20 cellular contexts compared by ENCODE assay signal in the genomic region with DNA sequence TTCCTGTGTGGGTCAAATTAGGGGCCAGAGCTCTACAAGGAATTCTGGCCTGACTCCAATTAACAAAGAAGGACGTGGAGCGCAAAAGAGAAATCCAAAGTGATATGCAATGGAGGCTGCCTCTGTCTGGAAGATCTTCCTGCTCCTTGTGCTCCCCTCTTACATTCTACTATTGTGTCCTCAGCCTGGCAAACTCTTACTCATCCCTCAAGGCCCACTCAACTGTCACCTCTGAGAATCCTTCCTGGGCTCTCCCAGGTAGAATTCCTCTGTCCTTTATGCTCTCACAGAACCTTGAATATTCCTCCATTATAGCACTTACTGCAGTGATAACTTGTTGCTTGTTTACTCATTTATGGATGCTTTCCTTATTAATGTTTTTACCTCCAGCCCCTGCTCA. TPM values are rescaled to one million over a fixed set of nuclear protein-coding genes. Genes with fewer than 3 reads are reported as not detected.
DNase-seq lines count a peak whose midpoint lies in the region; ATAC-seq, FAIRE-seq and TF ChIP-seq lines count a peak whose summit lies in the region.
"Had no signal": no experiment of that assay in that cellular context is flagged by ENCODE, and none has a peak within 500 bp of the region (broad histone marks: within the 10 kb centered on the region; RNA-seq: fewer than 3 reads in every experiment).

No MANE protein-coding gene starts in this region.

- H3K4me1 ChIP-seq in HEK293 (ENCODE audit: control insufficient read depth, insufficient read depth, low read length) = no peaks in the 10 kb centered on the region
- H3K4me1 ChIP-seq in endothelial cell of umbilical vein (ENCODE audit: control insufficient read depth, extremely low read depth, insufficient read depth, low read length) = peaks cover 21% of the 10 kb centered on the region
- H3K4me1 ChIP-seq: SJSA1 had no signal

- no peaks in the 10 kb centered on the region for H3K27me3 Mint-ChIP-seq in activated CD4-positive, alpha-beta T cell treated with anti-CD3 and anti-CD28 coated beads for 36 hours
- H3K27me3 Mint-ChIP-seq in effector memory CD8-positive, alpha-beta T cell = peaks cover 0 to 8% of the 10 kb centered on the region in 2 donors

- H3K4me3 Mint-ChIP-seq in activated CD4-positive, alpha-beta T cell treated with anti-CD3 and anti-CD28 coated beads for 36 hours = no peak overlapping the region
- no peak overlapping the region for H3K4me3 Mint-ChIP-seq in effector memory CD8-positive, alpha-beta T cell
- H3K4me3 Mint-ChIP-seq: CD14-positive monocyte; CD8-positive, alpha-beta memory T cell had no signal

- no peak for ATAC-seq in activated CD4-positive, alpha-beta T cell treated with anti-CD3 and anti-CD28 coated beads for 36 hours
- ATAC-seq in effector memory CD8-positive, alpha-beta T cell (replicated peaks) = no peak

- no peaks in the 10 kb centered on the region for H4K20me1 ChIP-seq in endothelial cell of umbilical vein (replicated peaks; ENCODE audit: control insufficient read depth, extremely low read depth, insufficient read depth, low read length)

- CTCF ChIA-PET in activated CD4-positive, alpha-beta T cell treated with anti-CD3 and anti-CD28 coated beads for 36 hours (lab: Charles Lee) = interaction anchor here (1.2 to 1.5 kb wide), 3 partner anchors 14 to 44 kb away, joined by 4 to 6 read pairs (median 5); no protein-coding TSS in a partner anchor
- CTCF ChIA-PET in HEK293 (lab: Yijun Ruan, JAX) = interaction anchor here (0.7 to 1.9 kb wide), 3 partner anchors 34 to 71 kb away, joined by 3 to 5 read pairs (median 4); no protein-coding TSS in a partner anchor
- CTCF ChIA-PET in endothelial cell of umbilical vein (lab: Charles Lee) = interaction anchor here (3.4 to 3.6 kb wide), 2 partner anchors 33 to 71 kb away, joined by 13 to 21 read pairs; no protein-coding TSS in a partner anchor

- H3K9me3 Mint-ChIP-seq in activated CD4-positive, alpha-beta T cell treated with anti-CD3 and anti-CD28 coated beads for 36 hours (ENCODE audit: low read depth) = no peaks in the 10 kb centered on the region
- H3K9me3 Mint-ChIP-seq in effector memory CD8-positive, alpha-beta T cell = no peaks in the 10 kb centered on the region
- H3K9me3 Mint-ChIP-seq: CD14-positive monocyte; CD8-positive, alpha-beta memory T cell had no signal

- TF ChIP-seq CTCF in HEK293 (tag by site-specific recombination; IDR thresholded peaks at IDR 0.05) = no peak
- no peak for TF ChIP-seq CTCF in endothelial cell of umbilical vein (IDR thresholded peaks at IDR 0.05; ENCODE audit: extremely low read depth in 1 of 2, insufficient read depth in 1 of 2, low read depth in 1 of 2, low read length in 2 of 2)

- H3K36me3 ChIP-seq in HEK293 (ENCODE audit: control insufficient read depth in 2 of 2, insufficient read depth in 1 of 2, low read length in 2 of 2) (peaks cover 0 to 9% of the 10 kb centered on the region in 2 experiments; a peak in 1 of 3 replicates), endothelial cell of umbilical vein (ENCODE audit: control insufficient read depth in 2 of 2, extremely low read depth in 1 of 2, insufficient read depth in 2 of 2, low read length in 2 of 2) (no peaks in the 10 kb centered on the region)
- H3K36me3 ChIP-seq: SJSA1 had no signal

- intact Hi-C loops in activated CD4-positive, alpha-beta T cell treated with anti-CD3 and anti-CD28 coated beads for 36 hours (cut with DNase I, micrococcal nuclease) = no loop called here
- intact Hi-C loops in endothelial cell of umbilical vein (cut with micrococcal nuclease) = no loop called here

- no peak overlapping the region for H3K4me2 ChIP-seq in endothelial cell of umbilical vein (ENCODE audit: insufficient read depth, low read length)

- POLR2A ChIA-PET in activated CD4-positive, alpha-beta T cell treated with anti-CD3 and anti-CD28 coated beads for 36 hours (lab: Charles Lee) = no interaction called here
- POLR2A ChIA-PET in HEK293 (lab: Yijun Ruan, JAX) = no interaction called here
- POLR2A ChIA-PET in endothelial cell of umbilical vein (lab: Charles Lee) = no interaction called here

- BruUV-seq in endothelial cell of umbilical vein (replicated peaks; lab: Mats Ljungman, UMichigan) = no TSS peak

- no peaks in the 10 kb centered on the region for H3K9me1 ChIP-seq in endothelial cell of umbilical vein (replicated peaks; ENCODE audit: control insufficient read depth, extremely low read depth, insufficient read depth, low read length)

- H3K27ac Mint-ChIP-seq in activated CD4-positive, alpha-beta T cell treated with anti-CD3 and anti-CD28 coated beads for 36 hours = peak overlapping the region; percentile 48
- no peak overlapping the region for H3K27ac Mint-ChIP-seq in effector memory CD8-positive, alpha-beta T cell
- H3K27ac Mint-ChIP-seq: CD14-positive monocyte had no signal

- no peak overlapping the region for H3K27ac ChIP-seq in HEK293 (ENCODE audit: extremely low read depth, low read depth, low read length)
- no peak overlapping the region for H3K27ac ChIP-seq in endothelial cell of umbilical vein (ENCODE audit: insufficient read depth, low read depth, low read length)
- H3K27ac ChIP-seq: SJSA1 had no signal

- no peak for DNase-seq in activated CD4-positive, alpha-beta T cell treated with anti-CD3 and anti-CD28 coated beads for 36 hours
- no peak for DNase-seq in activated CD4-positive, alpha-beta T cell treated with anti-CD3 and anti-CD28 coated beads, Interleukin-2, amount 50 U/mL, for 48 hours
- no peak for DNase-seq in endothelial cell of umbilical vein (ENCODE audit: low read depth, low spot score)
- DNase-seq in NCI-H2227 treated with DMSO at 0.1 percent for 48 hours (lab: John Stamatoyannopoulos, UW) = no peak
- DNase-seq in putamen (ENCODE audit: low spot score) = no peak
- no peak for DNase-seq in effector memory CD8-positive, alpha-beta T cell
- DNase-seq: CD8-positive, alpha-beta memory T cell; DMS153; DND-41; NCI-H1048; NCI-H1417; NCI-H1694; NCI-H2029 treated with DMSO at 0.1 percent for 48 hours; Right ventricle myocardium superior; RPMI8226 had no signal

- H3K9me3 ChIP-seq in HEK293 (ENCODE audit: control insufficient read depth, insufficient read depth, low read depth, low read length) (no peaks in the 10 kb centered on the region), endothelial cell of umbilical vein (replicated peaks; ENCODE audit: control insufficient read depth, insufficient read depth, low read length) (no peaks in the 10 kb centered on the region)
- H3K9me3 ChIP-seq: SJSA1 had no signal

- no peaks in the 10 kb centered on the region for H3K27me3 ChIP-seq in endothelial cell of umbilical vein (ENCODE audit: control insufficient read depth in 2 of 2, insufficient read depth in 2 of 2, low read length in 2 of 2)

- H3K9ac ChIP-seq in endothelial cell of umbilical vein (replicated peaks; ENCODE audit: extremely low read depth, insufficient read depth, low read length) = no peak overlapping the region

- H3K36me3 Mint-ChIP-seq in activated CD4-positive, alpha-beta T cell treated with anti-CD3 and anti-CD28 coated beads for 36 hours (ENCODE audit: low read depth) = peaks cover 12% of the 10 kb centered on the region
- no peaks in the 10 kb centered on the region for H3K36me3 Mint-ChIP-seq in effector memory CD8-positive, alpha-beta T cell (ENCODE audit: insufficient read depth)
- H3K36me3 Mint-ChIP-seq: CD14-positive monocyte had no signal

- no peak for TF ChIP-seq POLR2A in endothelial cell of umbilical vein (IDR thresholded peaks at IDR 0.05; ENCODE audit: low read depth, low read length)

- FAIRE-seq in endothelial cell of umbilical vein (lab: Jason Lieb, UNC) = peak; percentile 21
- FAIRE-seq: GM12892, H54 had no signal

- no peaks in the 10 kb centered on the region for H3K79me2 ChIP-seq in endothelial cell of umbilical vein (ENCODE audit: control insufficient read depth, insufficient read depth, low read length)

- dilution Hi-C loops in endothelial cell of umbilical vein (cut with MboI; ENCODE audit: extremely low pct_ligation_motif_present, low sequenced_read_pairs) = no loop called here

- no peak overlapping the region for H2AFZ ChIP-seq in endothelial cell of umbilical vein (ENCODE audit: low read depth, low read length)

- H3K4me1 Mint-ChIP-seq in activated CD4-positive, alpha-beta T cell treated with anti-CD3 and anti-CD28 coated beads for 36 hours = peaks cover 44% of the 10 kb centered on the region
- H3K4me1 Mint-ChIP-seq in effector memory CD8-positive, alpha-beta T cell (ENCODE audit: low read depth in 2 of 2) = peaks cover 0 to 2% of the 10 kb centered on the region in 2 donors

- H3K4me3 ChIP-seq in HEK293 (ENCODE audit: low read depth, low read length) = no peak overlapping the region
- no peak overlapping the region for H3K4me3 ChIP-seq in endothelial cell of umbilical vein (replicated peaks in 1 of 3; ENCODE audit: insufficient read depth in 1 of 3, low read depth in 1 of 3, low read length in 3 of 3)
- H3K4me3 ChIP-seq: SJSA1 had no signal

TF ChIP-seq in HEK293, 187 proteins besides CTCF, POLR2A, EP300 and RAD21 (continues in another document):
- TF ChIP-seq ZNF529 (tag by site-specific recombination; IDR thresholded peaks at IDR 0.05; ENCODE audit: insufficient replicate concordance) (no peak), ZNF133 (tag by site-specific recombination; IDR thresholded peaks at IDR 0.05) (no peak), ZNF221 (tag by site-specific recombination; IDR thresholded peaks at IDR 0.05; ENCODE audit: borderline replicate concordance) (no peak), WT1 (tag by site-specific recombination; IDR thresholded peaks at IDR 0.05) (no peak), ZNF521 (tag by site-specific recombination; IDR thresholded peaks at IDR 0.05) (no peak)

TF ChIP-seq in endothelial cell of umbilical vein, 7 proteins besides CTCF, POLR2A, EP300 and RAD21 (continues in another document):
- TF ChIP-seq EZH2 (IDR thresholded peaks at IDR 0.05; ENCODE audit: borderline replicate concordance, low read depth, low read length, severe bottlenecking) (no peak), GATA2 (IDR thresholded peaks at IDR 0.05; ENCODE audit: insufficient read depth, insufficient read length, low read depth, low read length) (no peak), POLR2AphosphoS5 (IDR thresholded peaks at IDR 0.05; ENCODE audit: insufficient read depth, low read depth, low read length) (no peak)
- TF ChIP-seq, protein P1, sequence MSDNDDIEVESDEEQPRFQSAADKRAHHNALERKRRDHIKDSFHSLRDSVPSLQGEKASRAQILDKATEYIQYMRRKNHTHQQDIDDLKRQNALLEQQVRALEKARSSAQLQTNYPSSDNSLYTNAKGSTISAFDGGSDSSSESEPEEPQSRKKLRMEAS (IDR thresholded peaks at IDR 0.05; ENCODE audit: insufficient read depth, insufficient read length) = no peak

RNA-seq across cellular contexts. Expression of gene KCNC4, which starts 31.4 kb away (rescaled TPM):
- 10 to 100 TPM; 13.9 to 14.3 TPM for total RNA-seq in activated CD4-positive, alpha-beta T cell treated with anti-CD3 and anti-CD28 coated beads for 36 hours
- total RNA-seq in endothelial cell of umbilical vein = 12.3 and 22.5 TPM in 2 replicates
- 6.7 and 7.3 TPM in 2 replicates for polyA plus RNA-seq in endothelial cell of umbilical vein
- polyA plus RNA-seq in endothelial cell of umbilical vein (2011; cell fraction: cytosol; rRNA removed) = 4.8 and 5.6 TPM in 2 replicates
- polyA plus RNA-seq in endothelial cell of umbilical vein (2011; cell fraction: nucleus; rRNA removed) = 15.1 and 17.0 TPM in 2 replicates
- polyA plus RNA-seq in endothelial cell of umbilical vein (2012) = 6.3 and 7.9 TPM in 2 replicates
- 7.6 and 7.9 TPM in 2 replicates for polyA minus RNA-seq in endothelial cell of umbilical vein
- 1.9 TPM for polyA minus RNA-seq in endothelial cell of umbilical vein (2011; cell fraction: cytosol; rRNA and poly(A)+ RNA removed)
- polyA minus RNA-seq in endothelial cell of umbilical vein (2011; cell fraction: nucleus; rRNA and poly(A)+ RNA removed) = 11.0 and 13.2 TPM in 2 replicates
